In genomic region chr1:235989105-235989504, GRCh38 we compare ENCODE assay signal across 8 cellular contexts.
"Had no signal": no experiment of that assay in that cellular context is flagged by ENCODE, and none has a peak within 500 bp of the region (broad histone marks: within the 10 kb centered on the region; RNA-seq: fewer than 3 reads in every experiment).

No MANE protein-coding gene starts in this region.

- ATAC-seq: HCT116, HepG2 had no signal

- H3K4me3 ChIP-seq: GM23248, HAP-1 had no signal

- H3K27ac Mint-ChIP-seq: IgD-negative memory B cell had no signal

- DNase-seq: GM23248, GOT3, H7, KBM-7 had no signal
